1 cellular context compared by ENCODE assay signal in genomic region chr17:39934324-39934723, GRCh38.
TF ChIP-seq lines count a peak whose summit lies in the region.

No MANE protein-coding gene starts in this region.

TF ChIP-seq in HepG2, 621 proteins besides CTCF, POLR2A, EP300 and RAD21 (continued from another document and continues in another):
- no peak for TF ChIP-seq ZNF609 (CRISPR knock-in tag; IDR thresholded peaks at IDR 0.05; ENCODE audit: borderline replicate concordance)
- no peak for TF ChIP-seq ZNF770 (CRISPR knock-in tag; IDR thresholded peaks at IDR 0.05)
- TF ChIP-seq PRDM10 (CRISPR knock-in tag; IDR thresholded peaks at IDR 0.05; ENCODE audit: low read depth) = no peak
- no peak for TF ChIP-seq NCOA2 (CRISPR knock-in tag; IDR thresholded peaks at IDR 0.05)
- no peak for TF ChIP-seq NCOA1 (CRISPR knock-in tag; IDR thresholded peaks at IDR 0.05)
- peak; percentile 32; the same call in 1 of the 2 replicates for TF ChIP-seq HNF4G (IDR thresholded peaks at IDR 0.05; ENCODE audit: borderline replicate concordance, low read depth, low read length)
- TF ChIP-seq HNF4G (CRISPR knock-in tag; IDR thresholded peaks at IDR 0.05; ENCODE audit: borderline replicate concordance, low read depth) = no peak
- TF ChIP-seq ZNF558 (CRISPR knock-in tag; IDR thresholded peaks at IDR 0.05; ENCODE audit: borderline replicate concordance) = no peak
- TF ChIP-seq HNRNPH1 (optimal IDR thresholded peaks at IDR 0.05; ENCODE audit: low read depth, low read length) = no peak
- 0 out of 2 replicates have a peak, but pooled peaks have one; percentile 29 for TF ChIP-seq MIXL1 (CRISPR knock-in tag; IDR thresholded peaks at IDR 0.05)
- no peak for TF ChIP-seq ZNF713 (CRISPR knock-in tag; IDR thresholded peaks at IDR 0.05)
- no peak for TF ChIP-seq JUN (CRISPR knock-in tag; IDR thresholded peaks at IDR 0.05)
- TF ChIP-seq SOX5 (CRISPR knock-in tag; IDR thresholded peaks at IDR 0.05; ENCODE audit: borderline replicate concordance) = peak; percentile 34; the same call in 1 of the 2 replicates
- no peak for TF ChIP-seq ZMAT3 (CRISPR knock-in tag; conservative IDR thresholded peaks at IDR 0.05)
- no peak for TF ChIP-seq SKI (IDR thresholded peaks at IDR 0.05; ENCODE audit: partially characterized antibody)
- TF ChIP-seq PITX1 (CRISPR knock-in tag; IDR thresholded peaks at IDR 0.05) = peak; percentile 58; the same call in 1 of the 2 replicates
- TF ChIP-seq ZNF136 (CRISPR knock-in tag; IDR thresholded peaks at IDR 0.05; ENCODE audit: low read depth) = no peak
- TF ChIP-seq GTF2F1 (IDR thresholded peaks at IDR 0.05; ENCODE audit: low read length) = no peak
- no peak for TF ChIP-seq ZBTB43 (CRISPR knock-in tag; conservative IDR thresholded peaks at IDR 0.05)
- no peak for TF ChIP-seq ZNF354B (CRISPR knock-in tag; IDR thresholded peaks at IDR 0.05)
- 0 out of 2 replicates have a peak, but pooled peaks have one; percentile 30 for TF ChIP-seq MAZ (IDR thresholded peaks at IDR 0.05; ENCODE audit: borderline replicate concordance, low read depth, low read length)
- TF ChIP-seq MAZ (CRISPR knock-in tag; IDR thresholded peaks at IDR 0.05; ENCODE audit: low read depth) = no peak
- no peak for TF ChIP-seq RNF2 (conservative IDR thresholded peaks at IDR 0.05; ENCODE audit: low read depth)
- no peak for TF ChIP-seq NFKBIZ (CRISPR knock-in tag; IDR thresholded peaks at IDR 0.05)
- no peak for TF ChIP-seq ATF5 (CRISPR knock-in tag; IDR thresholded peaks at IDR 0.05; ENCODE audit: low read depth)
- TF ChIP-seq ZNF776 (CRISPR knock-in tag; IDR thresholded peaks at IDR 0.05) = no peak
- TF ChIP-seq ZNF275 (CRISPR knock-in tag; IDR thresholded peaks at IDR 0.05; ENCODE audit: borderline replicate concordance) = no peak
- peak; percentile 18; the same call in 1 of the 2 replicates for TF ChIP-seq HNF4A (CRISPR knock-in tag; IDR thresholded peaks at IDR 0.05)
- TF ChIP-seq CBX5 (CRISPR knock-in tag; IDR thresholded peaks at IDR 0.05; ENCODE audit: borderline replicate concordance) = no peak
- no peak for TF ChIP-seq TERF1 (CRISPR knock-in tag; IDR thresholded peaks at IDR 0.05)
- TF ChIP-seq ZNF256 (CRISPR knock-in tag; conservative IDR thresholded peaks at IDR 0.05) = no peak
- no peak for TF ChIP-seq REST (IDR thresholded peaks at IDR 0.05; ENCODE audit: borderline replicate concordance in 1 of 2, low read depth in 1 of 2, low read length in 2 of 2)
- no peak for TF ChIP-seq GTF3A (CRISPR knock-in tag; conservative IDR thresholded peaks at IDR 0.05)
- no peak for TF ChIP-seq KDM1A (CRISPR knock-in tag; IDR thresholded peaks at IDR 0.05)
- TF ChIP-seq DR1 (CRISPR knock-in tag; IDR thresholded peaks at IDR 0.05) = no peak
- no peak for TF ChIP-seq ZNF766 (CRISPR knock-in tag; IDR thresholded peaks at IDR 0.05; ENCODE audit: borderline replicate concordance)
- TF ChIP-seq PBX2 (CRISPR knock-in tag; IDR thresholded peaks at IDR 0.05) = no peak
- no peak for TF ChIP-seq AGO2 (optimal IDR thresholded peaks at IDR 0.05; ENCODE audit: low read depth, low read length)
- TF ChIP-seq MTF1 (CRISPR knock-in tag; IDR thresholded peaks at IDR 0.05) = no peak
- no peak for TF ChIP-seq KAT8 (CRISPR knock-in tag; IDR thresholded peaks at IDR 0.05)
- no peak for TF ChIP-seq ZZZ3 (CRISPR knock-in tag; IDR thresholded peaks at IDR 0.05; ENCODE audit: borderline replicate concordance)
